Comparison of ENCODE assay signal across 1 cellular context in the genomic region with DNA sequence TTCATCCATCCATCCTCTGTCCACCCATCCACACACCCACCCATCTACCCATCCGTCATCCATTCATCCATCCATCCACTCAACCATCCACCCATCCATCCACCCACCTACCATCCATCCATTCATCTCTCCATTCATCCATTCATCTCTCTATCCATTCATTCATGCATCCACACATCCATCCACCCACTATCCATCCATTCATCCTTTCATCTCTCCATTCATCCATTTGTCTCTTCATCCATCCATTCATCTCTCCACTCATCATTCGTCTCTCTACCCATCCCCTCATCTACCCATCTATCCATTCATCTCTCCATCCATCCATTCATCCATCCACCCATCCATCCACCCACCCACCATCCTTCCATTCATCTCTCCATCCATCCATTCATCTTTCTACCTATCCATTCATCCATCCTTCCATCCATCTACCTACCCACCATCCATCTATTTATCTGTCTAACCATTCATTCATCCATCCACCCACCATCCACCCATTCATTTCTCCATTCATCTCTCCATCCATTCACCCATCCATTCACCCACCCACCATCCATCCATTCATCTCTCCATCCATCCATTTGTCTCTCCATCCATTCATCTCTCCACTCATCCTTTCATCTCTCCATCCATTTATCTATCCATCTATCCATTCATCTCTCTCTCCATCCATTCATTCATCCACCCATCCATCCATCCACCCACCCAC.
TF ChIP-seq lines count a peak whose summit lies in the region.

No MANE protein-coding gene starts in this region.

TF ChIP-seq in HEK293, 187 proteins besides CTCF, POLR2A, EP300 and RAD21 (continued from another document):
- TF ChIP-seq, protein P1, sequence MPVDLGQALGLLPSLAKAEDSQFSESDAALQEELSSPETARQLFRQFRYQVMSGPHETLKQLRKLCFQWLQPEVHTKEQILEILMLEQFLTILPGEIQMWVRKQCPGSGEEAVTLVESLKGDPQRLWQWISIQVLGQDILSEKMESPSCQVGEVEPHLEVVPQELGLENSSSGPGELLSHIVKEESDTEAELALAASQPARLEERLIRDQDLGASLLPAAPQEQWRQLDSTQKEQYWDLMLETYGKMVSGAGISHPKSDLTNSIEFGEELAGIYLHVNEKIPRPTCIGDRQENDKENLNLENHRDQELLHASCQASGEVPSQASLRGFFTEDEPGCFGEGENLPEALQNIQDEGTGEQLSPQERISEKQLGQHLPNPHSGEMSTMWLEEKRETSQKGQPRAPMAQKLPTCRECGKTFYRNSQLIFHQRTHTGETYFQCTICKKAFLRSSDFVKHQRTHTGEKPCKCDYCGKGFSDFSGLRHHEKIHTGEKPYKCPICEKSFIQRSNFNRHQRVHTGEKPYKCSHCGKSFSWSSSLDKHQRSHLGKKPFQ (tag by site-specific recombination; IDR thresholded peaks at IDR 0.05): no peak
- no peak for TF ChIP-seq WT1 (tag by site-specific recombination; IDR thresholded peaks at IDR 0.05)
- TF ChIP-seq BCL11B (tag by site-specific recombination; IDR thresholded peaks at IDR 0.05; ENCODE audit: low read depth): no peak
- no peak for TF ChIP-seq ZNF560 (tag by site-specific recombination; IDR thresholded peaks at IDR 0.05; ENCODE audit: borderline replicate concordance)
- TF ChIP-seq ZNF169 (tag by site-specific recombination; IDR thresholded peaks at IDR 0.05): 0 out of 2 replicates have a peak, but pooled peaks have one; percentile 13
- TF ChIP-seq, protein P2, sequence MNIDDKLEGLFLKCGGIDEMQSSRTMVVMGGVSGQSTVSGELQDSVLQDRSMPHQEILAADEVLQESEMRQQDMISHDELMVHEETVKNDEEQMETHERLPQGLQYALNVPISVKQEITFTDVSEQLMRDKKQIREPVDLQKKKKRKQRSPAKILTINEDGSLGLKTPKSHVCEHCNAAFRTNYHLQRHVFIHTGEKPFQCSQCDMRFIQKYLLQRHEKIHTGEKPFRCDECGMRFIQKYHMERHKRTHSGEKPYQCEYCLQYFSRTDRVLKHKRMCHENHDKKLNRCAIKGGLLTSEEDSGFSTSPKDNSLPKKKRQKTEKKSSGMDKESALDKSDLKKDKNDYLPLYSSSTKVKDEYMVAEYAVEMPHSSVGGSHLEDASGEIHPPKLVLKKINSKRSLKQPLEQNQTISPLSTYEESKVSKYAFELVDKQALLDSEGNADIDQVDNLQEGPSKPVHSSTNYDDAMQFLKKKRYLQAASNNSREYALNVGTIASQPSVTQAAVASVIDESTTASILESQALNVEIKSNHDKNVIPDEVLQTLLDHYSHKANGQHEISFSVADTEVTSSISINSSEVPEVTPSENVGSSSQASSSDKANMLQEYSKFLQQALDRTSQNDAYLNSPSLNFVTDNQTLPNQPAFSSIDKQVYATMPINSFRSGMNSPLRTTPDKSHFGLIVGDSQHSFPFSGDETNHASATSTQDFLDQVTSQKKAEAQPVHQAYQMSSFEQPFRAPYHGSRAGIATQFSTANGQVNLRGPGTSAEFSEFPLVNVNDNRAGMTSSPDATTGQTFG (tag by site-specific recombination; IDR thresholded peaks at IDR 0.05; ENCODE audit: borderline replicate concordance): no peak
- TF ChIP-seq ZNF600 (tag by site-specific recombination; IDR thresholded peaks at IDR 0.05): no peak
- no peak for TF ChIP-seq ZNF112 (tag by site-specific recombination; IDR thresholded peaks at IDR 0.05)
- no peak for TF ChIP-seq PRDM1 (tag by site-specific recombination; IDR thresholded peaks at IDR 0.05)
- no peak for TF ChIP-seq MYNN (tag by site-specific recombination; IDR thresholded peaks at IDR 0.05; ENCODE audit: borderline replicate concordance)
- TF ChIP-seq ZBTB17 (tag by site-specific recombination; IDR thresholded peaks at IDR 0.05): peak; percentile 95
- TF ChIP-seq SP3 (tag by site-specific recombination; IDR thresholded peaks at IDR 0.05): no peak
- no peak for TF ChIP-seq HOXA7 (CRISPR knock-in tag; IDR thresholded peaks at IDR 0.05; ENCODE audit: borderline replicate concordance)
